In genomic region chr7:150357771-150358427, GRCh38 we compare ENCODE assay signal across 8 cellular contexts. TPM values are rescaled to one million over a fixed set of nuclear protein-coding genes. Genes with fewer than 3 reads are reported as not detected.
DNase-seq lines count a peak whose midpoint lies in the region; ATAC-seq and TF ChIP-seq lines count a peak whose summit lies in the region.

No MANE protein-coding gene starts in this region.

- no peaks in the 10 kb centered on the region for H3K9me3 ChIP-seq in CD4-positive, alpha-beta T cell (ENCODE audit: control insufficient read depth, low read length)
- no peaks in the 10 kb centered on the region for H3K9me3 ChIP-seq in uterus

- CTCF ChIA-PET in CD4-positive, alpha-beta T cell (lab: Charles Lee), result interaction anchor here (0.8 to 4.1 kb wide), 5 partner anchors 9 to 210 kb away, joined by 3 to 30 read pairs (median 7); a partner anchor contains a TSS

- DNase-seq in CD4-positive, alpha-beta T cell, result no peak
- DNase-seq in NAMALWA (ENCODE audit: low spot score) (peak; percentile 42), cerebellar cortex (ENCODE audit: low spot score) (peak; percentile 67), T-helper 9 cell (no peak), uterus (no peak), activated gamma-delta T cell (lab: John Stamatoyannopoulos, UW) (no peak), dedifferentiated amniotic fluid mesenchymal stem cell (ENCODE audit: extremely low spot score) (no peak)

- no peaks in the 10 kb centered on the region for H3K9me3 Mint-ChIP-seq in CD4-positive, alpha-beta T cell

- no peak for TF ChIP-seq CTCF in CD4-positive, alpha-beta T cell (IDR thresholded peaks at IDR 0.05)
- no peak for TF ChIP-seq CTCF in uterus (IDR thresholded peaks at IDR 0.05)

- no peaks in the 10 kb centered on the region for H3K36me3 ChIP-seq in uterus

- no peak overlapping the region for H3K4me3 ChIP-seq in uterus

- peak overlapping the region; percentile 33 for H3K27ac ChIP-seq in CD4-positive, alpha-beta T cell (ENCODE audit: low read depth, low read length)
- H3K27ac ChIP-seq in uterus, result no peak overlapping the region

- peak overlapping the region; percentile 69 for H3K4me3 Mint-ChIP-seq in CD4-positive, alpha-beta T cell

- H3K27me3 Mint-ChIP-seq in CD4-positive, alpha-beta T cell, result no peaks in the 10 kb centered on the region

- H3K36me3 Mint-ChIP-seq in CD4-positive, alpha-beta T cell (ENCODE audit: low read depth), result no peaks in the 10 kb centered on the region

- peak overlapping the region; percentile 88 for H3K27ac Mint-ChIP-seq in CD4-positive, alpha-beta T cell

- H3K4me1 Mint-ChIP-seq in CD4-positive, alpha-beta T cell (ENCODE audit: low read depth), result peaks cover 50% of the 10 kb centered on the region

- POLR2A ChIA-PET in CD4-positive, alpha-beta T cell (lab: Charles Lee), result interaction anchor here (0.6 to 1.8 kb wide), 7 partner anchors 8 to 91 kb away, joined by 3 to 16 read pairs (median 5); partner anchors contain the start of gene REPIN1

- peak; percentile 24 for ATAC-seq in CD4-positive, alpha-beta T cell (ENCODE audit: poor library complexity)
- peak; percentile 2 for ATAC-seq in GM21360 (IDR thresholded peaks at IDR 0.05; ENCODE audit: unreplicated experiment)

- H3K27me3 ChIP-seq in CD4-positive, alpha-beta T cell (ENCODE audit: control insufficient read depth, insufficient read depth, low read length), result no peaks in the 10 kb centered on the region
- H3K27me3 ChIP-seq in uterus, result no peaks in the 10 kb centered on the region

- H3K4me1 ChIP-seq in uterus, result no peaks in the 10 kb centered on the region

- TF ChIP-seq POLR2A in uterus (IDR thresholded peaks at IDR 0.05), result no peak

- intact Hi-C loops in CD4-positive, alpha-beta T cell (cut with DNase I, micrococcal nuclease), result loop anchor here (1.0 to 10.0 kb wide), 7 partner anchors 10 to 399 kb away; partner anchors contain the start of genes ZNF775 (in 2 of the 2) and REPIN1 (in 1 of the 2)
- intact Hi-C loops in uterus (cut with DNase I; ENCODE audit: low total_unique reads), result loop anchor here (5.0 kb wide), 1 partner anchor 64 kb away; no protein-coding TSS in a partner anchor

RNA-seq across cellular contexts. Expression of gene REPIN1, which starts 10.7 kb away (rescaled TPM):
- 10 to 100 TPM; 58.2 to 59.8 TPM for total RNA-seq in CD4-positive, alpha-beta T cell
- total RNA-seq in uterus, result 10 to 100 TPM in 3 of 4 donors, 1 to 10 TPM in 1; 9.7 to 80.8 (median 37.9) TPM

RNA-seq across cellular contexts. Expression of gene RARRES2, which starts 16.5 kb away (rescaled TPM):
- total RNA-seq in CD4-positive, alpha-beta T cell, result not detected
- total RNA-seq in uterus, result 100 to 1,000 TPM; 128 to 536 (median 236) TPM

RNA-seq across cellular contexts. Expression of gene ZNF775, which starts 21.2 kb away (rescaled TPM):
- total RNA-seq in CD4-positive, alpha-beta T cell, result under 1 TPM; 0.38 to 0.45 TPM
- total RNA-seq in uterus, result 1 to 10 TPM in 3 of 4 donors, not detected in 1; 2.0 to 8.4 (median 6.7) TPM

RNA-seq across cellular contexts. Expression of gene ACTR3C, which starts 34.6 kb away (rescaled TPM):
- 1 to 10 TPM; 1.9 to 3.4 TPM for total RNA-seq in CD4-positive, alpha-beta T cell
- 10 to 100 TPM in 2 of 4 donors, 1 to 10 TPM in 2; 2.6 to 13.1 (median 10.3) TPM for total RNA-seq in uterus

RNA-seq across cellular contexts. Expression of gene LRRC61, which starts 34.7 kb away (rescaled TPM):
- 1 to 10 TPM; 3.1 to 5.0 TPM for total RNA-seq in CD4-positive, alpha-beta T cell
- total RNA-seq in uterus, result 10 to 100 TPM in 3 of 4 donors, 1 to 10 TPM in 1; 5.9 to 41.2 (median 15.3) TPM

Comparison
In these comparisons a context has a peak if more than half of its experiments do, and no peak if none do; other contexts are left out.
1. DNase-seq: peak in NAMALWA (single experiment) and cerebellar cortex (single experiment); none in CD4-positive, alpha-beta T cell (0 of 10), T-helper 9 cell (single experiment), uterus (0 of 2), activated gamma-delta T cell (single experiment) and dedifferentiated amniotic fluid mesenchymal stem cell (single experiment).
2. RNA of gene RARRES2, which starts 16.5 kb away (total RNA-seq): 128 to 536 TPM in uterus; not detected in CD4-positive, alpha-beta T cell; every median in the first group is over 100 times any median in the second.